Comparison of ENCODE assay signal across 26 cellular contexts in the genomic region with DNA sequence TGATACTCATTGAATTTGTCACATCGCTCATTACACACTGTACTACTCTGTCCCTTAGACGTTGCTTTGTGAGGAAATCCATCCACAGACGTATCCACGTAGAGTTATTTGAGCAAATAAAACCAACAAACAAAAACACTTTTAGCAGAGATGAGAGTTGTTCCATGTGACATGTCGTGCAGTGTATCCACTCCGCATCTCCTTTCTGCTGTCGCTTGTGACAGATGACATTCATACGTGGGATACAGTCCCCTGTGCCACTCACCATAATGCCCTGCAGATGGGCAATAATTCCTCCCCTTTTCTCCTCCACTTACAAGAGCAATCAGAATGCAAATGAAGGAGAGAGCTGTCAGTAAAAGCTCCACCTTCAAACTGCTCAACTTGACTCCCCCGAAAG.
"Had no signal": no experiment of that assay in that cellular context is flagged by ENCODE, and none has a peak within 500 bp of the region (broad histone marks: within the 10 kb centered on the region; RNA-seq: fewer than 3 reads in every experiment).

No MANE protein-coding gene starts in this region.

- H3K4me3 Mint-ChIP-seq: activated naive CD4-positive, alpha-beta T cell treated with anti-CD3 and anti-CD28 coated beads, Interleukin-2, amount 50 U/mL, for 24 hours; dendritic cell treated with granulocyte-macrophage colony-stimulating factor and Interleukin-4, amounts not matched to agents 40 ng/mL and 50 ng/mL, for 4 days; naive B cell; neural progenitor cell; T-cell; T-helper 2 cell treated with Interferon-gamma antibody and Interleukin-4, amounts not matched to agents 5 μg/mL and 100 μg/mL, for 36 hours; WTC11 had no signal

- H3K27ac ChIP-seq: body of pancreas, foreskin keratinocyte, left lung, neural progenitor cell, prostate gland, right atrium auricular region, spleen, thyroid gland, upper lobe of right lung had no signal

- H3K27ac Mint-ChIP-seq: dendritic cell treated with granulocyte-macrophage colony-stimulating factor and Interleukin-4, amounts not matched to agents 40 ng/mL and 50 ng/mL, for 4 days; neural progenitor cell; T-cell; T-helper 2 cell treated with Interferon-gamma antibody and Interleukin-4, amounts not matched to agents 5 μg/mL and 100 μg/mL, for 36 hours had no signal

- H3K9me3 ChIP-seq: body of pancreas, left lung, prostate gland, right atrium auricular region, spleen, thyroid gland, upper lobe of right lung had no signal

- H3K27me3 ChIP-seq: body of pancreas, foreskin keratinocyte, left lung, neural progenitor cell, right atrium auricular region, spleen, thyroid gland, upper lobe of right lung had no signal

- H3K4me3 ChIP-seq: body of pancreas, left lung, lung, neural progenitor cell, prostate gland, right atrium auricular region, spleen, thyroid gland, upper lobe of right lung had no signal

- H3K27me3 Mint-ChIP-seq: activated naive CD4-positive, alpha-beta T cell treated with anti-CD3 and anti-CD28 coated beads, Interleukin-2, amount 50 U/mL, for 24 hours; dendritic cell treated with granulocyte-macrophage colony-stimulating factor and Interleukin-4, amounts not matched to agents 40 ng/mL and 50 ng/mL, for 4 days; naive B cell; T-cell had no signal

- DNase-seq: activated CD4-positive, alpha-beta T cell treated with anti-CD3 and anti-CD28 coated beads, Interleukin-2, amount 50 U/mL, for 48 hours; activated gamma-delta T cell; anterior cingulate cortex; body of pancreas; caudate nucleus; effector CD4-positive, alpha-beta T cell; erythroblast; foreskin keratinocyte; hippocampal formation; kidney glomerular epithelial cell; left lung; naive B cell; spleen; stimulated activated CD4-positive, alpha-beta T cell treated with anti-CD3 and anti-CD28 coated beads, Interleukin-4, amount 100 ng/mL, for 24 hours; stimulated activated naive CD8-positive, alpha-beta T cell treated with anti-CD3 and anti-CD28 coated beads, Interleukin-15, Interleukin-2, amounts not matched to agents 100 U/mL and 50 U/mL, for 24 hours; T-cell; thyroid gland; upper lobe of right lung had no signal

- H3K4me1 ChIP-seq: body of pancreas had no signal

- H3K9me3 Mint-ChIP-seq: activated naive CD4-positive, alpha-beta T cell treated with anti-CD3 and anti-CD28 coated beads, Interleukin-2, amount 50 U/mL, for 24 hours; dendritic cell treated with granulocyte-macrophage colony-stimulating factor and Interleukin-4, amounts not matched to agents 40 ng/mL and 50 ng/mL, for 4 days; T-cell; T-helper 2 cell treated with Interferon-gamma antibody and Interleukin-4, amounts not matched to agents 5 μg/mL and 100 μg/mL, for 36 hours; WTC11 had no signal

- H3K36me3 ChIP-seq: neural progenitor cell, prostate gland had no signal

- ATAC-seq: body of pancreas; foreskin keratinocyte; left lung; stimulated activated naive CD8-positive, alpha-beta T cell treated with anti-CD3 and anti-CD28 coated beads, Interleukin-15, Interleukin-2, amounts not matched to agents 100 U/mL and 50 U/mL, for 24 hours; T-cell; upper lobe of right lung; WTC11 had no signal
